In the genomic region with DNA sequence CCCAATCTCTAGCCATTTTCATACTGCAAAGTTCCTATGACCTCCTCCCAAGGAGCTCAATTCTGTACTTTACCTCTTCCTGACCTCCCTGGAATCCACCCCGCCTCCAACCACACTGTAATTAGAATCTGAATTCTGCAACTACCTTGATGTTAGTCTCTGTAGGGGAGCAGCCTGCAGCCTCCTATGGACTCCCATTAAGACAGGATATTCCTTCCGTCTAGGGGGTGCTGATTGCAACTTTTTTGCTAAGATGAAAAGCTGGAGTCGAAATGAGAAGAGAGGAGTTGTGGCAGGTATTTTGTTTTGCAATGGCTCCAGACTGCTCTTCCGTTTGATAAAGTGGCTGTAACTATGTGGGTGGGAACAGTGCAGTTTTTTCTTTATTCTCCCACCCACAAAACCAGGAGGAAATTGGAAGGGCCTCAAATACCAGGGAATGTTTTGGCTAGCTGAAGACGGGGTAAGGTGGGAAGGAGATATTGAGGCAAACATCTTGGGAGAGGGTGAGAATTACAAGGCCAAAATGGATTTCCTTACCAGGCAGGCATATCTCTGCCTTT, we compare ENCODE assay signal across 10 cellular contexts. TPM values are rescaled to one million over a fixed set of nuclear protein-coding genes. Genes with fewer than 3 reads are reported as not detected.
A peak's percentile ranks its signal among the peaks of the same experiment; 100 is the strongest.
DNase-seq lines count a peak whose midpoint lies in the region; ATAC-seq and TF ChIP-seq lines count a peak whose summit lies in the region.
"Had no signal": no experiment of that assay in that cellular context is flagged by ENCODE, and none has a peak within 500 bp of the region (broad histone marks: within the 10 kb centered on the region; RNA-seq: fewer than 3 reads in every experiment).

No MANE protein-coding gene starts in this region.

- H3K27ac ChIP-seq in left ventricle myocardium inferior (replicated peaks) (peak overlapping the region; percentile 97), heart left ventricle (peak overlapping the region in 4 of 12 donors; percentile 90 to 99 (median 95)), thymus (ENCODE audit: low read depth) (peak overlapping the region; percentile 48), neuronal stem cell (replicated peaks; ENCODE audit: low read length) (no peak overlapping the region)

- no peak for TF ChIP-seq POLR2A in heart left ventricle (IDR thresholded peaks at IDR 0.05)

- H4K91ac ChIP-seq in neuronal stem cell (ENCODE audit: low read depth, low read length, poor library complexity), result no peak overlapping the region

- H2BK5ac ChIP-seq in neuronal stem cell (ENCODE audit: low read length), result no peak overlapping the region

- no peak overlapping the region for H2BK15ac ChIP-seq in neuronal stem cell (ENCODE audit: low read length)

- H3K27me3 ChIP-seq in left ventricle myocardium inferior (ENCODE audit: low read depth) (peaks cover 64% of the 10 kb centered on the region), heart left ventricle (peaks cover 0 to 74% (median 14%) of the 10 kb centered on the region in 9 donors), thymus (ENCODE audit: control insufficient read depth, insufficient read depth) (no peaks in the 10 kb centered on the region), neuronal stem cell (ENCODE audit: control insufficient read depth in 3 of 3, insufficient read depth in 3 of 3, low read depth in 1 of 3, low read length in 3 of 3) (peaks cover 0 to 61% (median 8%) of the 10 kb centered on the region in 3 experiments)

- CTCF ChIA-PET in activated CD4-positive, alpha-beta memory T cell treated with anti-CD3 and anti-CD28 coated beads for 36 hours (lab: Charles Lee), result interaction anchor here (1.0 to 7.4 kb wide), 5 partner anchors 8 to 108 kb away, joined by 3 to 126 read pairs (median 4); no protein-coding TSS in a partner anchor

- no peak overlapping the region for H2AK5ac ChIP-seq in neuronal stem cell (ENCODE audit: low read depth, low read length)

- no peak overlapping the region for H3K23ac ChIP-seq in neuronal stem cell (ENCODE audit: low read depth, low read length, poor library complexity)

- POLR2A ChIA-PET in activated CD4-positive, alpha-beta memory T cell treated with anti-CD3 and anti-CD28 coated beads for 36 hours (lab: Charles Lee), result interaction anchor here (0.6 to 5.9 kb wide), 11 partner anchors 8 to 167 kb away, joined by 3 to 93 read pairs (median 5); no protein-coding TSS in a partner anchor

- TF ChIP-seq CTCF in left ventricle myocardium inferior (IDR thresholded peaks at IDR 0.05; ENCODE audit: borderline replicate concordance) (no peak), heart left ventricle (IDR thresholded peaks at IDR 0.05) (no peak), glutamatergic neuron (IDR thresholded peaks at IDR 0.05; ENCODE audit: partially characterized antibody, unreplicated experiment) (no peak)

- DNase-seq in left ventricle myocardium inferior (no peak), heart left ventricle (no peak), glutamatergic neuron (no peak), NCI-H128 (lab: John Stamatoyannopoulos, UW; ENCODE audit: unreplicated experiment) (no peak), neuronal stem cell (ENCODE audit: low spot score) (no peak)
- no peak for DNase-seq in activated CD4-positive, alpha-beta memory T cell treated with anti-CD3 and anti-CD28 coated beads for 36 hours
- DNase-seq in stimulated activated CD4-positive, alpha-beta T cell treated with anti-CD3 and anti-CD28 coated beads, Interleukin-2, amount 100 ng/mL, for 24 hours, result no peak
- DNase-seq: NCI-H1436 treated with DMSO at 0.1 percent for 48 hours; stimulated activated CD8-positive, alpha-beta memory T cell treated with anti-CD3 and anti-CD28 coated beads, Interleukin-4, amount 100 ng/mL, for 48 hours had no signal

- H3K27ac Mint-ChIP-seq in activated CD4-positive, alpha-beta memory T cell treated with anti-CD3 and anti-CD28 coated beads for 36 hours, result peak overlapping the region; percentile 98
- H3K27ac Mint-ChIP-seq in glutamatergic neuron (ENCODE audit: unreplicated experiment), result peak overlapping the region; percentile 39

- H3K4ac ChIP-seq in neuronal stem cell (ENCODE audit: low read length), result no peak overlapping the region

- H3K27me3 Mint-ChIP-seq in activated CD4-positive, alpha-beta memory T cell treated with anti-CD3 and anti-CD28 coated beads for 36 hours, result no peaks in the 10 kb centered on the region
- H3K27me3 Mint-ChIP-seq in glutamatergic neuron (ENCODE audit: unreplicated experiment), result peaks cover 20% of the 10 kb centered on the region

- H2AFZ ChIP-seq in neuronal stem cell (ENCODE audit: low read length), result no peak overlapping the region

- 52 to 70% (median 58%) methylated on average over 5 of the region's 5 CpGs for WGBS in heart left ventricle, 4 donors
- WGBS in thymus, result 66% methylated on average over 5 of the region's 5 CpGs
- no CpG with 5 or more reads among the region's 5 CpGs for WGBS in neuronal stem cell (ENCODE audit: extremely low coverage in 2 of 2, insufficient read length in 2 of 2, insufficient replicate concordance in 1 of 2), 2 donors

- H3K36me3 Mint-ChIP-seq in activated CD4-positive, alpha-beta memory T cell treated with anti-CD3 and anti-CD28 coated beads for 36 hours, result peaks cover 2% of the 10 kb centered on the region
- no peaks in the 10 kb centered on the region for H3K36me3 Mint-ChIP-seq in glutamatergic neuron (ENCODE audit: unreplicated experiment)

- peaks cover 33% of the 10 kb centered on the region for H3K4me1 Mint-ChIP-seq in activated CD4-positive, alpha-beta memory T cell treated with anti-CD3 and anti-CD28 coated beads for 36 hours (ENCODE audit: low read depth)
- H3K4me1 Mint-ChIP-seq in glutamatergic neuron (ENCODE audit: low read depth, unreplicated experiment), result peaks cover 7% of the 10 kb centered on the region

- H3K4me3 ChIP-seq in left ventricle myocardium inferior (peak overlapping the region; percentile 73), heart left ventricle (peak overlapping the region in 1 of 12 donors; percentile 73), thymus (ENCODE audit: low read length) (peak overlapping the region; percentile 4), neuronal stem cell (ENCODE audit: low read length in 2 of 2) (no peak overlapping the region)

- intact Hi-C loops in left ventricle myocardium inferior (cut with micrococcal nuclease), result no loop called here
- intact Hi-C loops in heart left ventricle (cut with DNase I), result loop anchor here in 1 of 10 donors (2.0 kb wide), 1 partner anchor 49 kb away; no protein-coding TSS in a partner anchor
- intact Hi-C loops in activated CD4-positive, alpha-beta memory T cell treated with anti-CD3 and anti-CD28 coated beads for 36 hours (cut with micrococcal nuclease), result loop anchor here (5.0 kb wide), 4 partner anchors 91 to 1114 kb away; a partner anchor contains a TSS

- no peaks in the 10 kb centered on the region for H3K9me3 Mint-ChIP-seq in activated CD4-positive, alpha-beta memory T cell treated with anti-CD3 and anti-CD28 coated beads for 36 hours
- peaks cover 19% of the 10 kb centered on the region for H3K9me3 Mint-ChIP-seq in glutamatergic neuron (ENCODE audit: unreplicated experiment)

- no peak overlapping the region for H2BK120ac ChIP-seq in neuronal stem cell (ENCODE audit: low read depth, low read length)

- no peak overlapping the region for H4K8ac ChIP-seq in neuronal stem cell (ENCODE audit: low read depth, low read length)

- no peak overlapping the region for H3K4me2 ChIP-seq in neuronal stem cell (ENCODE audit: insufficient read depth, low read length, poor library complexity, severe bottlenecking)

- H3K18ac ChIP-seq in neuronal stem cell (ENCODE audit: low read length), result no peak overlapping the region

- H3K9ac ChIP-seq in neuronal stem cell (ENCODE audit: low read depth, low read length, poor library complexity), result no peak overlapping the region

- H2BK12ac ChIP-seq in neuronal stem cell (ENCODE audit: low read length), result no peak overlapping the region

- H3K36me3 ChIP-seq in left ventricle myocardium inferior (no peaks in the 10 kb centered on the region), heart left ventricle (no peaks in the 10 kb centered on the region), thymus (ENCODE audit: control insufficient read depth, insufficient read depth) (no peaks in the 10 kb centered on the region), neuronal stem cell (replicated peaks in 1 of 2; ENCODE audit: control insufficient read depth in 2 of 2, insufficient read depth in 2 of 2, low read length in 2 of 2) (no peaks in the 10 kb centered on the region)

- H3K4me1 ChIP-seq in left ventricle myocardium inferior (peaks cover 26% of the 10 kb centered on the region), heart left ventricle (peaks cover 0 to 41% (median 9%) of the 10 kb centered on the region in 12 donors), thymus (ENCODE audit: control insufficient read depth, insufficient read depth, low read length) (peaks cover 13% of the 10 kb centered on the region), neuronal stem cell (ENCODE audit: control insufficient read depth in 2 of 2, insufficient read depth in 1 of 2, low read depth in 1 of 2, low read length in 2 of 2) (peaks cover 5 to 24% of the 10 kb centered on the region in 2 donors)

- no peaks in the 10 kb centered on the region for H3K9me3 ChIP-seq in left ventricle myocardium inferior (replicated peaks)
- H3K9me3 ChIP-seq in heart left ventricle, result no peaks in the 10 kb centered on the region
- H3K9me3 ChIP-seq in thymus (ENCODE audit: control insufficient read depth), result no peaks in the 10 kb centered on the region
- H3K9me3 ChIP-seq in neuronal stem cell (replicated peaks in 1 of 2; ENCODE audit: control insufficient read depth in 2 of 2, insufficient read depth in 1 of 2, low read depth in 1 of 2, low read length in 2 of 2), result no peaks in the 10 kb centered on the region

- peak overlapping the region; percentile 97 for H3K4me3 Mint-ChIP-seq in activated CD4-positive, alpha-beta memory T cell treated with anti-CD3 and anti-CD28 coated beads for 36 hours
- peak overlapping the region; percentile 96 for H3K4me3 Mint-ChIP-seq in glutamatergic neuron (ENCODE audit: unreplicated experiment)

- no peak for ATAC-seq in heart left ventricle

- H3K79me1 ChIP-seq in neuronal stem cell (ENCODE audit: low read depth, low read length), result no peaks in the 10 kb centered on the region

- no peak overlapping the region for H3K14ac ChIP-seq in neuronal stem cell (ENCODE audit: low read length)

RNA-seq across cellular contexts. Expression of a gene that starts 23.8 kb away (rescaled TPM):
- total RNA-seq in left ventricle myocardium inferior (0.82 TPM), heart left ventricle (1 to 10 TPM in 7 of 9 donors, under 1 TPM in 2; 0.49 to 2.4 (median 1.4) TPM), glutamatergic neuron (ENCODE audit: unreplicated experiment) (1.6 TPM)
- polyA plus RNA-seq in heart left ventricle (1 to 10 TPM; 1.1 to 2.0 TPM), thymus (68.7 TPM)
- 1 to 10 TPM; 2.8 to 3.8 TPM for total RNA-seq in activated CD4-positive, alpha-beta memory T cell treated with anti-CD3 and anti-CD28 coated beads for 36 hours
- polyA plus RNA-seq in neuronal stem cell (2013, experiment 1 of 2), result 0.07 TPM
- 0.07 TPM for polyA plus RNA-seq in neuronal stem cell (2013, experiment 2 of 2)

Comparison
In these comparisons a context has a peak if more than half of its experiments do, and no peak if none do; other contexts are left out.
1. H3K4me3 ChIP-seq: peak in left ventricle myocardium inferior (single experiment) and thymus (single experiment); none in neuronal stem cell (0 of 2).